24 cellular contexts compared by ENCODE assay signal in the genomic region with DNA sequence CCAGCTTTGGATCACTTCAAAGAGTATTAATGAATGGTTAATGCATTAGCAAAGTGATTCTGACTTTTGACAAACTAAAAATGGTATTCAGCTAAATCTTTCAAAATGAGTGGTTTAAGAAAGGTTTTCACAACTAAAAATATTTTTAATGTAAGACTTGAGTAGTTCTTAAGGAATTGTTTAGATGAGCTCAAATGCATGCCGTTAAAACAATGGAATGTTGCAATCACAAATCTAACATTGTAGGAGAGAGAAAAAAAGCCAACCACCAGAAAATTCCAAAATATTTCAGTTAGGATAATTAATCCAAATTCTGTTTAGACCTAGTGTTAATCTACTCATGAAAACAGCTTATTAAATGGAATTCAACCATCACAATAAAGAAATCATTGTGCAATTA.
"Had no signal": no experiment of that assay in that cellular context is flagged by ENCODE, and none has a peak within 500 bp of the region (broad histone marks: within the 10 kb centered on the region; RNA-seq: fewer than 3 reads in every experiment).

No MANE protein-coding gene starts in this region.

- H3K36me3 ChIP-seq: ascending aorta, SJCRH30 had no signal

- H3K27ac ChIP-seq: ascending aorta, SJCRH30, SK-N-MC had no signal

- DNase-seq: activated CD4-positive, alpha-beta T cell treated with anti-CD3 and anti-CD28 coated beads for 36 hours; activated CD4-positive, alpha-beta T cell treated with anti-CD3 and anti-CD28 coated beads, Interleukin-2, amount 10 ng/mL, durations not matched to agents 7 days and 5 days; activated CD4-positive, alpha-beta T cell treated with anti-CD3 and anti-CD28 coated beads, Interleukin-2, amount 50 U/mL, for 48 hours; activated CD8-positive, alpha-beta T cell treated with anti-CD3 and anti-CD28 coated beads, Interleukin-2, amount 10 ng/mL, durations not matched to agents 7 days and 5 days; activated gamma-delta T cell; activated naive CD4-positive, alpha-beta T cell treated with Interleukin-2 at 50 U/mL for 16 hours; activated naive CD8-positive, alpha-beta T cell treated with anti-CD3 and anti-CD28 coated beads, Interleukin-2, amount 10 ng/mL, durations not matched to agents 7 days and 5 days; activated T-cell treated with anti-CD3 and anti-CD28 coated beads, Interleukin-2, amount 50 U/mL, for 24 hours; amygdala; Karpas-422; KBM-7; NCI-H1105 treated with DMSO at 0.1 percent for 48 hours; NCI-H1436; NCI-H1694; NCI-H1930; NCI-H2081 treated with DMSO at 0.1 percent for 48 hours; NCI-H226; NCI-H446 treated with DMSO at 0.1 percent for 48 hours; NCI-H524 treated with DMSO at 0.1 percent for 48 hours; SHP77; SJCRH30; T1000 had no signal

- H3K4me3 ChIP-seq: ascending aorta, SJCRH30, SK-N-MC had no signal

- H3K4me1 ChIP-seq: ascending aorta, SJCRH30 had no signal

- H3K9me3 ChIP-seq: ascending aorta, SJCRH30 had no signal

- H3K27me3 ChIP-seq: ascending aorta, SJCRH30 had no signal
